ENCODE assay signal across 9 cellular contexts in genomic region chr2:158457826-158458616, GRCh38. TPM values are rescaled to one million over a fixed set of nuclear protein-coding genes. Genes with fewer than 3 reads are reported as not detected.
DNase-seq lines count a peak whose midpoint lies in the region; FAIRE-seq and TF ChIP-seq lines count a peak whose summit lies in the region.
"Had no signal": no experiment of that assay in that cellular context is flagged by ENCODE, and none has a peak within 500 bp of the region (broad histone marks: within the 10 kb centered on the region; RNA-seq: fewer than 3 reads in every experiment).

No MANE protein-coding gene starts in this region.

- intact Hi-C loops in kidney (cut with DNase I), result no loop called here

- H3K4me3 ChIP-seq in kidney (ENCODE audit: low read length in 2 of 2), result peak overlapping the region; percentile 91 to 94

- DNase-seq in NCI-H1417 (lab: John Stamatoyannopoulos, UW), result peak; percentile 14 to 62 (median 56)
- DNase-seq in NCI-H1417 treated with DMSO at 0.1 percent for 48 hours (lab: John Stamatoyannopoulos, UW), result no peak
- DNase-seq in H4 (ENCODE audit: low spot score), result peak; percentile 57
- peak; percentile 65 for DNase-seq in LHCN-M2 (ENCODE audit: low read depth)
- DNase-seq in T1000 (lab: John Stamatoyannopoulos, UW), result peak; percentile 55
- peak; percentile 71 for DNase-seq in cerebellum (ENCODE audit: low spot score)
- peak; percentile 93 for DNase-seq in kidney
- peak; percentile 6 to 29 for DNase-seq in stimulated activated CD4-positive, alpha-beta T cell treated with anti-CD3 and anti-CD28 coated beads, Interleukin-1b, Interleukin-23, amount 100 ng/mL, for 1 hour (ENCODE audit: low read depth in 2 of 2)

- peak overlapping the region; percentile 75 to 82 for H3K9ac ChIP-seq in kidney (ENCODE audit: low read length in 2 of 2)

- H3K4me1 ChIP-seq in kidney (ENCODE audit: control insufficient read depth in 1 of 2, insufficient read depth in 1 of 2, low read depth in 1 of 2, low read length in 2 of 2), result peaks cover 17 to 18% of the 10 kb centered on the region in 2 donors

- no peak for FAIRE-seq in kidney (lab: Jason Lieb, UNC)
- FAIRE-seq: A204.1 had no signal

- peak overlapping the region; percentile 98 to 99 for H3K27ac ChIP-seq in kidney (ENCODE audit: low read depth in 2 of 2, low read length in 2 of 2)

- no peaks in the 10 kb centered on the region for H3K9me3 ChIP-seq in kidney (ENCODE audit: control insufficient read depth in 1 of 2, low read length in 2 of 2)

- no peaks in the 10 kb centered on the region for H3K36me3 ChIP-seq in kidney (ENCODE audit: control insufficient read depth in 1 of 2, insufficient read depth in 2 of 2, low read length in 2 of 2)

- peak; percentile 0 for TF ChIP-seq CTCF in kidney (IDR thresholded peaks at IDR 0.05; ENCODE audit: borderline replicate concordance, extremely low read depth, insufficient read depth)

RNA-seq across cellular contexts. Expression of gene PKP4, which starts 1.3 kb away (rescaled TPM):
- total RNA-seq in H4 (2014; rRNA removed; shearing (Covaris generic)), result 11.6 and 19.4 TPM in 2 replicates
- total RNA-seq in LHCN-M2 (2014; rRNA removed) (18.9 and 25.6 TPM in 2 replicates), cerebellum (66.8 TPM), kidney (243 TPM)
- 34.9 TPM for polyA plus RNA-seq in LHCN-M2 (2012)
- polyA plus RNA-seq in kidney (ENCODE audit: insufficient read depth, low read depth, low replicate concordance), result 120 TPM

RNA-seq across cellular contexts. Expression of gene CCDC148, which starts 1.5 kb away (rescaled TPM):
- total RNA-seq in H4 (2014; rRNA removed; shearing (Covaris generic)), result 0.52 and 1.5 TPM in 2 replicates
- total RNA-seq in LHCN-M2 (2014; rRNA removed), result 0.26 and 0.29 TPM in 2 replicates
- 0.66 TPM for polyA plus RNA-seq in LHCN-M2 (2012)
- total RNA-seq in cerebellum, result 13.5 TPM
- total RNA-seq in kidney, result 21.0 TPM
- polyA plus RNA-seq in kidney (ENCODE audit: insufficient read depth, low read depth, low replicate concordance), result 6.6 TPM
